ENCODE assay signal across 9 cellular contexts in genomic region chr1:41418868-41419583, GRCh38. TPM values are rescaled to one million over a fixed set of nuclear protein-coding genes. Genes with fewer than 3 reads are reported as not detected.
DNase-seq lines count a peak whose midpoint lies in the region; ATAC-seq and TF ChIP-seq lines count a peak whose summit lies in the region.
"Had no signal": no experiment of that assay in that cellular context is flagged by ENCODE, and none has a peak within 500 bp of the region (broad histone marks: within the 10 kb centered on the region; RNA-seq: fewer than 3 reads in every experiment).

No MANE protein-coding gene starts in this region.

- no peaks in the 10 kb centered on the region for H3K9me3 Mint-ChIP-seq in activated naive CD4-positive, alpha-beta T cell treated with anti-CD3 and anti-CD28 coated beads, Interleukin-2, amount 50 U/mL, for 72 hours
- H3K9me3 Mint-ChIP-seq: activated naive CD4-positive, alpha-beta T cell treated with anti-CD3 and anti-CD28 coated beads, Interleukin-2, amount 50 U/mL, for 24 hours had no signal

- DNase-seq in HT1080 (ENCODE audit: low read depth) (peak; percentile 90), adrenal gland (peak; percentile 76 to 93 (median 90)), hepatic stellate cell (ENCODE audit: low spot score) (peak; percentile 90), upper lobe of left lung (peak; percentile 62 to 86), NCI-H524 treated with DMSO at 0.1 percent for 48 hours (lab: John Stamatoyannopoulos, UW) (no peak)
- DNase-seq in activated naive CD4-positive, alpha-beta T cell treated with anti-CD3 and anti-CD28 coated beads, Interleukin-2, amount 50 U/mL, for 72 hours (ENCODE audit: low spot score in 2 of 2), result no peak

- ATAC-seq in upper lobe of left lung (ENCODE audit: low FRiP score in 2 of 2) (peak; percentile 52 to 64), GM21619 (IDR thresholded peaks at IDR 0.05; ENCODE audit: unreplicated experiment) (no peak), HG02852 (IDR thresholded peaks at IDR 0.05; ENCODE audit: unreplicated experiment) (no peak)
- ATAC-seq in activated naive CD4-positive, alpha-beta T cell treated with anti-CD3 and anti-CD28 coated beads, Interleukin-2, amount 50 U/mL, for 72 hours, result no peak

- WGBS in adrenal gland, 4 donors, result 59 to 94% (median 62%) methylated on average over 7 to 16 of the region's 16 CpGs
- 67 to 88% methylated on average over 6 to 12 of the region's 16 CpGs for WGBS in upper lobe of left lung, 2 donors

- no peak for TF ChIP-seq EP300 in upper lobe of left lung (IDR thresholded peaks at IDR 0.05)

- TF ChIP-seq CTCF in adrenal gland (IDR thresholded peaks at IDR 0.05) (peak in 2 of 6 experiments; percentile 11 to 17), upper lobe of left lung (IDR thresholded peaks at IDR 0.05) (no peak)

- intact Hi-C loops in adrenal gland (cut with DNase I), result loop anchor here (5.0 kb wide), 3 partner anchors 97 to 152 kb away; no protein-coding TSS in a partner anchor

- H3K27ac Mint-ChIP-seq in activated naive CD4-positive, alpha-beta T cell treated with anti-CD3 and anti-CD28 coated beads, Interleukin-2, amount 50 U/mL, for 72 hours, result no peak overlapping the region
- H3K27ac Mint-ChIP-seq: activated naive CD4-positive, alpha-beta T cell treated with anti-CD3 and anti-CD28 coated beads, Interleukin-2, amount 50 U/mL, for 24 hours had no signal

- H3K27ac ChIP-seq in adrenal gland, result peak overlapping the region in 3 of 5 donors; percentile 11 to 81 (median 54)
- peak overlapping the region in 2 of 4 donors; percentile 35 to 52 for H3K27ac ChIP-seq in upper lobe of left lung

- H3K27me3 ChIP-seq in adrenal gland, result no peaks in the 10 kb centered on the region
- H3K27me3 ChIP-seq in upper lobe of left lung, result no peaks in the 10 kb centered on the region

- no peaks in the 10 kb centered on the region for H3K36me3 Mint-ChIP-seq in activated naive CD4-positive, alpha-beta T cell treated with anti-CD3 and anti-CD28 coated beads, Interleukin-2, amount 50 U/mL, for 72 hours
- H3K36me3 Mint-ChIP-seq: activated naive CD4-positive, alpha-beta T cell treated with anti-CD3 and anti-CD28 coated beads, Interleukin-2, amount 50 U/mL, for 24 hours had no signal

- H3K36me3 ChIP-seq in adrenal gland (replicated peaks in 1 of 2) (no peaks in the 10 kb centered on the region), upper lobe of left lung (no peaks in the 10 kb centered on the region)

- H3K4me3 ChIP-seq in adrenal gland (no peak overlapping the region), upper lobe of left lung (no peak overlapping the region)

- no peaks in the 10 kb centered on the region for H3K9me3 ChIP-seq in adrenal gland (replicated peaks in 1 of 3)
- no peaks in the 10 kb centered on the region for H3K9me3 ChIP-seq in upper lobe of left lung

- peaks cover 0 to 6% of the 10 kb centered on the region in 2 donors for H3K4me1 ChIP-seq in adrenal gland (replicated peaks in 1 of 2)
- H3K4me1 ChIP-seq in upper lobe of left lung, result peaks cover 3 to 22% (median 13%) of the 10 kb centered on the region in 4 donors

- no peak for TF ChIP-seq POLR2A in adrenal gland (IDR thresholded peaks at IDR 0.05)
- no peak for TF ChIP-seq POLR2A in upper lobe of left lung (IDR thresholded peaks at IDR 0.05)

RNA-seq across cellular contexts. Expression of gene FOXO6, which starts 57.8 kb away (rescaled TPM):
- total RNA-seq in HT1080 (2014; rRNA removed; shearing (Covaris generic)), result 0.90 and 0.97 TPM in 2 replicates
- 0.29 and 0.62 TPM in 2 replicates for polyA plus RNA-seq in HT1080 (2015; cell fraction: cytosol; rRNA removed)
- polyA plus RNA-seq in HT1080 (2015; cell fraction: nucleus; rRNA removed), result 0.34 and 0.91 TPM in 2 replicates
- total RNA-seq in adrenal gland (1 to 10 TPM in 5 of 8 donors, under 1 TPM in 2, not detected in 1; 0.22 to 3.9 (median 1.2) TPM), upper lobe of left lung (1 to 10 TPM in 2 of 6 donors, under 1 TPM in 4; 0.31 to 1.2 (median 0.79) TPM)
- 1 to 10 TPM in 2 of 3 donors, under 1 TPM in 1; 0.51 to 7.0 (median 2.8) TPM for polyA plus RNA-seq in adrenal gland
- under 1 TPM in 1 of 2 donors, not detected in 1; 0.39 TPM for total RNA-seq in activated naive CD4-positive, alpha-beta T cell treated with anti-CD3 and anti-CD28 coated beads, Interleukin-2, amount 50 U/mL, for 72 hours

Comparison
In these comparisons a context has a peak if more than half of its experiments do, and no peak if none do; other contexts are left out.
1. DNase-seq: peak in HT1080 (single experiment), adrenal gland (7 of 7), hepatic stellate cell (single experiment) and upper lobe of left lung (2 of 2); none in activated naive CD4-positive, alpha-beta T cell treated with anti-CD3 and anti-CD28 coated beads, Interleukin-2, amount 50 U/mL, for 72 hours (0 of 2) and NCI-H524 treated with DMSO at 0.1 percent for 48 hours (single experiment).
2. ATAC-seq: peak in upper lobe of left lung (2 of 2); none in GM21619 (single experiment), activated naive CD4-positive, alpha-beta T cell treated with anti-CD3 and anti-CD28 coated beads, Interleukin-2, amount 50 U/mL, for 72 hours (0 of 2) and HG02852 (single experiment).